Comparison of ENCODE assay signal across 1 cellular context in genomic region chr7:102832694-102833093, GRCh38.
TF ChIP-seq lines count a peak whose summit lies in the region.

No MANE protein-coding gene starts in this region.

TF ChIP-seq in SK-N-SH, 30 proteins besides CTCF, POLR2A, EP300 and RAD21 (continued from another document):
- TF ChIP-seq ZBTB33 (IDR thresholded peaks at IDR 0.05; ENCODE audit: borderline replicate concordance, low read depth) (peak; percentile 59; the same call in 1 of the 2 replicates), POLR2AphosphoS5 (IDR thresholded peaks at IDR 0.05; ENCODE audit: low read depth, low read length) (peak; percentile 95), RXRA (IDR thresholded peaks at IDR 0.05; ENCODE audit: borderline replicate concordance, low read depth) (peak; percentile 90), USF2 (IDR thresholded peaks at IDR 0.05; ENCODE audit: borderline replicate concordance, low read depth, low read length) (no peak), TAF1 (IDR thresholded peaks at IDR 0.05; ENCODE audit: borderline replicate concordance, low read depth, low read length) (peak; percentile 60; the same call in 1 of the 2 replicates), MXI1 (IDR thresholded peaks at IDR 0.05; ENCODE audit: low read depth, low read length) (no peak), SIN3A (IDR thresholded peaks at IDR 0.05; ENCODE audit: borderline replicate concordance, low read depth, low read length) (peak; percentile 94), MAX (IDR thresholded peaks at IDR 0.05; ENCODE audit: low read depth) (peak; percentile 36; the same call in 1 of the 2 replicates), TCF12 (IDR thresholded peaks at IDR 0.05) (peak; percentile 100), CHD2 (IDR thresholded peaks at IDR 0.05; ENCODE audit: low read length, partially characterized antibody) (peak; percentile 68), EZH2phosphoT487 (IDR thresholded peaks at IDR 0.05; ENCODE audit: borderline replicate concordance, low read depth) (no peak), ELF1 (IDR thresholded peaks at IDR 0.05) (no peak), FOXM1 (IDR thresholded peaks at IDR 0.05; ENCODE audit: low read depth) (peak; percentile 89; the same call in 1 of the 2 replicates), RCOR1 (IDR thresholded peaks at IDR 0.05; ENCODE audit: low read length) (peak; percentile 94)
